ENCODE assay signal across 1 cellular context in the genomic region with DNA sequence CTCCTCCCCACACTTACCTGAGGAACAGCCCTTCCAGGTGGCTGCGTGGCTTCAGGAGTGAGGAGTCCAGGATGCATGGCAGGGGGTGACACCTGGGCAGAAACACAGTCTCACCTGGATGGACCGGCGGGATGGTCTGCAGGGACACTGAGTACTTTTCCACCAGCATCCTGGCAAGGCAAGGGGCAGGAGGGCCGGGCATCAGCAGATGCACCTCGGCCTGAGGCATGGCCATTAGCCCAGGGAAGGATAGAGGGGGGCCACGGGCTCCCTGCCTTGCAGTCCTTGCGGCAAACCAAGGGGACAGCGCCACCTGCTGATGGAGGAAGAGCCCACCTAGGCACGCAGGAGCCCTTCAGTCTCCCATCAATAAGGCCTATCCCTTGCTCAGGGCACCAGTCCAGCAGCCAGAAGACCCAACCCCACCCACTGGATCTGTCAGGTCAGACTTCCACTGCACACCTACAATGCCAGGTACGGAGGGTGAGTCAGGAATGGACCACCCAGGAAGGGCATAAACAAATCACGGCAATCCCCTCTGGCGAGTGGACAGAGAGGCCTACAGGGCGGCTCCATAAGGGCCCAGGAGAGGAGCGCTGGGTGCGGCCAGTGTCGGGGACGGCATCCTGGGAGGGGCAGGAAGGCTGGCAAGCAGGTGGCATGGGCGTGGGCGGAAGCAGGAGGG.
TF ChIP-seq lines count a peak whose summit lies in the region.

No MANE protein-coding gene starts in this region.

TF ChIP-seq in HepG2, 621 proteins besides CTCF, POLR2A, EP300 and RAD21 (continued from another document and continues in another):
- TF ChIP-seq, protein P1, sequence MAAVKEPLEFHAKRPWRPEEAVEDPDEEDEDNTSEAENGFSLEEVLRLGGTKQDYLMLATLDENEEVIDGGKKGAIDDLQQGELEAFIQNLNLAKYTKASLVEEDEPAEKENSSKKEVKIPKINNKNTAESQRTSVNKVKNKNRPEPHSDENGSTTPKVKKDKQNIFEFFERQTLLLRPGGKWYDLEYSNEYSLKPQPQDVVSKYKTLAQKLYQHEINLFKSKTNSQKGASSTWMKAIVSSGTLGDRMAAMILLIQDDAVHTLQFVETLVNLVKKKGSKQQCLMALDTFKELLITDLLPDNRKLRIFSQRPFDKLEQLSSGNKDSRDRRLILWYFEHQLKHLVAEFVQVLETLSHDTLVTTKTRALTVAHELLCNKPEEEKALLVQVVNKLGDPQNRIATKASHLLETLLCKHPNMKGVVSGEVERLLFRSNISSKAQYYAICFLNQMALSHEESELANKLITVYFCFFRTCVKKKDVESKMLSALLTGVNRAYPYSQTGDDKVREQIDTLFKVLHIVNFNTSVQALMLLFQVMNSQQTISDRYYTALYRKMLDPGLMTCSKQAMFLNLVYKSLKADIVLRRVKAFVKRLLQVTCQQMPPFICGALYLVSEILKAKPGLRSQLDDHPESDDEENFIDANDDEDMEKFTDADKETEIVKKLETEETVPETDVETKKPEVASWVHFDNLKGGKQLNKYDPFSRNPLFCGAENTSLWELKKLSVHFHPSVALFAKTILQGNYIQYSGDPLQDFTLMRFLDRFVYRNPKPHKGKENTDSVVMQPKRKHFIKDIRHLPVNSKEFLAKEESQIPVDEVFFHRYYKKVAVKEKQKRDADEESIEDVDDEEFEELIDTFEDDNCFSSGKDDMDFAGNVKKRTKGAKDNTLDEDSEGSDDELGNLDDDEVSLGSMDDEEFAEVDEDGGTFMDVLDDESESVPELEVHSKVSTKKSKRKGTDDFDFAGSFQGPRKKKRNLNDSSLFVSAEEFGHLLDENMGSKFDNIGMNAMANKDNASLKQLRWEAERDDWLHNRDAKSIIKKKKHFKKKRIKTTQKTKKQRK (IDR thresholded peaks at IDR 0.05; ENCODE audit: low read length) = no peak
- TF ChIP-seq ZNF614 (CRISPR knock-in tag; IDR thresholded peaks at IDR 0.05; ENCODE audit: borderline replicate concordance) = peak; percentile 74; the same call in 1 of the 2 replicates
- TF ChIP-seq BRD4 (CRISPR knock-in tag; IDR thresholded peaks at IDR 0.05) = no peak
- no peak for TF ChIP-seq NCOA1 (CRISPR knock-in tag; IDR thresholded peaks at IDR 0.05)
- TF ChIP-seq MTA3 (CRISPR knock-in tag; IDR thresholded peaks at IDR 0.05) = no peak
- no peak for TF ChIP-seq ZNF720 (CRISPR knock-in tag; IDR thresholded peaks at IDR 0.05)
- 0 out of 2 replicates have a peak, but pooled peaks have one; percentile 35 for TF ChIP-seq ZNF274 (CRISPR knock-in tag; IDR thresholded peaks at IDR 0.05)
- peak; percentile 31; the same call in 1 of the 2 replicates for TF ChIP-seq RXRB (CRISPR knock-in tag; IDR thresholded peaks at IDR 0.05; ENCODE audit: borderline replicate concordance)
- TF ChIP-seq, protein P2, sequence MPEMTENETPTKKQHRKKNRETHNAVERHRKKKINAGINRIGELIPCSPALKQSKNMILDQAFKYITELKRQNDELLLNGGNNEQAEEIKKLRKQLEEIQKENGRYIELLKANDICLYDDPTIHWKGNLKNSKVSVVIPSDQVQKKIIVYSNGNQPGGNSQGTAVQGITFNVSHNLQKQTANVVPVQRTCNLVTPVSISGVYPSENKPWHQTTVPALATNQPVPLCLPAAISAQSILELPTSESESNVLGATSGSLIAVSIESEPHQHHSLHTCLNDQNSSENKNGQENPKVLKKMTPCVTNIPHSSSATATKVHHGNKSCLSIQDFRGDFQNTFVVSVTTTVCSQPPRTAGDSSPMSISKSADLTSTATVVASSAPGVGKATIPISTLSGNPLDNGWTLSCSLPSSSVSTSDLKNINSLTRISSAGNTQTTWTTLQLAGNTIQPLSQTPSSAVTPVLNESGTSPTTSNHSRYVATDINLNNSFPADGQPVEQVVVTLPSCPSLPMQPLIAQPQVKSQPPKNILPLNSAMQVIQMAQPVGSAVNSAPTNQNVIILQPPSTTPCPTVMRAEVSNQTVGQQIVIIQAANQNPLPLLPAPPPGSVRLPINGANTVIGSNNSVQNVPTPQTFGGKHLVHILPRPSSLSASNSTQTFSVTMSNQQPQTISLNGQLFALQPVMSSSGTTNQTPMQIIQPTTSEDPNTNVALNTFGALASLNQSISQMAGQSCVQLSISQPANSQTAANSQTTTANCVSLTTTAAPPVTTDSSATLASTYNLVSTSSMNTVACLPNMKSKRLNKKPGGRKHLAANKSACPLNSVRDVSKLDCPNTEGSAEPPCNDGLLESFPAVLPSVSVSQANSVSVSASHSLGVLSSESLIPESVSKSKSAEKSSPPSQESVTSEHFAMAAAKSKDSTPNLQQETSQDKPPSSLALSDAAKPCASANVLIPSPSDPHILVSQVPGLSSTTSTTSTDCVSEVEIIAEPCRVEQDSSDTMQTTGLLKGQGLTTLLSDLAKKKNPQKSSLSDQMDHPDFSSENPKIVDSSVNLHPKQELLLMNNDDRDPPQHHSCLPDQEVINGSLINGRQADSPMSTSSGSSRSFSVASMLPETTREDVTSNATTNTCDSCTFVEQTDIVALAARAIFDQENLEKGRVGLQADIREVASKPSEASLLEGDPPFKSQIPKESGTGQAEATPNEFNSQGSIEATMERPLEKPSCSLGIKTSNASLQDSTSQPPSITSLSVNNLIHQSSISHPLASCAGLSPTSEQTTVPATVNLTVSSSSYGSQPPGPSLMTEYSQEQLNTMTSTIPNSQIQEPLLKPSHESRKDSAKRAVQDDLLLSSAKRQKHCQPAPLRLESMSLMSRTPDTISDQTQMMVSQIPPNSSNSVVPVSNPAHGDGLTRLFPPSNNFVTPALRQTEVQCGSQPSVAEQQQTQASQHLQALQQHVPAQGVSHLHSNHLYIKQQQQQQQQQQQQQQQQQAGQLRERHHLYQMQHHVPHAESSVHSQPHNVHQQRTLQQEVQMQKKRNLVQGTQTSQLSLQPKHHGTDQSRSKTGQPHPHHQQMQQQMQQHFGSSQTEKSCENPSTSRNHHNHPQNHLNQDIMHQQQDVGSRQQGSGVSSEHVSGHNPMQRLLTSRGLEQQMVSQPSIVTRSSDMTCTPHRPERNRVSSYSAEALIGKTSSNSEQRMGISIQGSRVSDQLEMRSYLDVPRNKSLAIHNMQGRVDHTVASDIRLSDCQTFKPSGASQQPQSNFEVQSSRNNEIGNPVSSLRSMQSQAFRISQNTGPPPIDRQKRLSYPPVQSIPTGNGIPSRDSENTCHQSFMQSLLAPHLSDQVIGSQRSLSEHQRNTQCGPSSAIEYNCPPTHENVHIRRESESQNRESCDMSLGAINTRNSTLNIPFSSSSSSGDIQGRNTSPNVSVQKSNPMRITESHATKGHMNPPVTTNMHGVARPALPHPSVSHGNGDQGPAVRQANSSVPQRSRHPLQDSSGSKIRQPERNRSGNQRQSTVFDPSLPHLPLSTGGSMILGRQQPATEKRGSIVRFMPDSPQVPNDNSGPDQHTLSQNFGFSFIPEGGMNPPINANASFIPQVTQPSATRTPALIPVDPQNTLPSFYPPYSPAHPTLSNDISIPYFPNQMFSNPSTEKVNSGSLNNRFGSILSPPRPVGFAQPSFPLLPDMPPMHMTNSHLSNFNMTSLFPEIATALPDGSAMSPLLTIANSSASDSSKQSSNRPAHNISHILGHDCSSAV (CRISPR knock-in tag; IDR thresholded peaks at IDR 0.05; ENCODE audit: borderline replicate concordance) = no peak
- TF ChIP-seq SP2 (CRISPR knock-in tag; IDR thresholded peaks at IDR 0.05) = peak; percentile 58
- peak; percentile 67; the same call in 1 of the 2 replicates for TF ChIP-seq ZBTB7B (CRISPR knock-in tag; IDR thresholded peaks at IDR 0.05)
- no peak for TF ChIP-seq MEF2D (CRISPR knock-in tag; IDR thresholded peaks at IDR 0.05)
- TF ChIP-seq, protein P3, sequence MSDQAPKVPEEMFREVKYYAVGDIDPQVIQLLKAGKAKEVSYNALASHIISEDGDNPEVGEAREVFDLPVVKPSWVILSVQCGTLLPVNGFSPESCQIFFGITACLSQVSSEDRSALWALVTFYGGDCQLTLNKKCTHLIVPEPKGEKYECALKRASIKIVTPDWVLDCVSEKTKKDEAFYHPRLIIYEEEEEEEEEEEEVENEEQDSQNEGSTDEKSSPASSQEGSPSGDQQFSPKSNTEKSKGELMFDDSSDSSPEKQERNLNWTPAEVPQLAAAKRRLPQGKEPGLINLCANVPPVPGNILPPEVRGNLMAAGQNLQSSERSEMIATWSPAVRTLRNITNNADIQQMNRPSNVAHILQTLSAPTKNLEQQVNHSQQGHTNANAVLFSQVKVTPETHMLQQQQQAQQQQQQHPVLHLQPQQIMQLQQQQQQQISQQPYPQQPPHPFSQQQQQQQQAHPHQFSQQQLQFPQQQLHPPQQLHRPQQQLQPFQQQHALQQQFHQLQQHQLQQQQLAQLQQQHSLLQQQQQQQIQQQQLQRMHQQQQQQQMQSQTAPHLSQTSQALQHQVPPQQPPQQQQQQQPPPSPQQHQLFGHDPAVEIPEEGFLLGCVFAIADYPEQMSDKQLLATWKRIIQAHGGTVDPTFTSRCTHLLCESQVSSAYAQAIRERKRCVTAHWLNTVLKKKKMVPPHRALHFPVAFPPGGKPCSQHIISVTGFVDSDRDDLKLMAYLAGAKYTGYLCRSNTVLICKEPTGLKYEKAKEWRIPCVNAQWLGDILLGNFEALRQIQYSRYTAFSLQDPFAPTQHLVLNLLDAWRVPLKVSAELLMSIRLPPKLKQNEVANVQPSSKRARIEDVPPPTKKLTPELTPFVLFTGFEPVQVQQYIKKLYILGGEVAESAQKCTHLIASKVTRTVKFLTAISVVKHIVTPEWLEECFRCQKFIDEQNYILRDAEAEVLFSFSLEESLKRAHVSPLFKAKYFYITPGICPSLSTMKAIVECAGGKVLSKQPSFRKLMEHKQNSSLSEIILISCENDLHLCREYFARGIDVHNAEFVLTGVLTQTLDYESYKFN (CRISPR knock-in tag; conservative IDR thresholded peaks at IDR 0.05) = no peak
- peak; percentile 82 for TF ChIP-seq SMC3 (IDR thresholded peaks at IDR 0.05; ENCODE audit: low read length)
- no peak for TF ChIP-seq ZNF382 (CRISPR knock-in tag; IDR thresholded peaks at IDR 0.05; ENCODE audit: borderline replicate concordance)
- TF ChIP-seq, protein P4, sequence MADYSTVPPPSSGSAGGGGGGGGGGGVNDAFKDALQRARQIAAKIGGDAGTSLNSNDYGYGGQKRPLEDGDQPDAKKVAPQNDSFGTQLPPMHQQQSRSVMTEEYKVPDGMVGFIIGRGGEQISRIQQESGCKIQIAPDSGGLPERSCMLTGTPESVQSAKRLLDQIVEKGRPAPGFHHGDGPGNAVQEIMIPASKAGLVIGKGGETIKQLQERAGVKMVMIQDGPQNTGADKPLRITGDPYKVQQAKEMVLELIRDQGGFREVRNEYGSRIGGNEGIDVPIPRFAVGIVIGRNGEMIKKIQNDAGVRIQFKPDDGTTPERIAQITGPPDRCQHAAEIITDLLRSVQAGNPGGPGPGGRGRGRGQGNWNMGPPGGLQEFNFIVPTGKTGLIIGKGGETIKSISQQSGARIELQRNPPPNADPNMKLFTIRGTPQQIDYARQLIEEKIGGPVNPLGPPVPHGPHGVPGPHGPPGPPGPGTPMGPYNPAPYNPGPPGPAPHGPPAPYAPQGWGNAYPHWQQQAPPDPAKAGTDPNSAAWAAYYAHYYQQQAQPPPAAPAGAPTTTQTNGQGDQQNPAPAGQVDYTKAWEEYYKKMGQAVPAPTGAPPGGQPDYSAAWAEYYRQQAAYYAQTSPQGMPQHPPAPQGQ (CRISPR knock-in tag; IDR thresholded peaks at IDR 0.05; ENCODE audit: borderline replicate concordance) = no peak
- no peak for TF ChIP-seq PCBP2 (optimal IDR thresholded peaks at IDR 0.05; ENCODE audit: low read depth, low read length, poor library complexity, severe bottlenecking)
- peak; percentile 63 for TF ChIP-seq THAP11 (CRISPR knock-in tag; IDR thresholded peaks at IDR 0.05)
- TF ChIP-seq KDM4B (CRISPR knock-in tag; IDR thresholded peaks at IDR 0.05) = no peak
- no peak for TF ChIP-seq CENPX (CRISPR knock-in tag; IDR thresholded peaks at IDR 0.05)
- no peak for TF ChIP-seq RARA (CRISPR knock-in tag; IDR thresholded peaks at IDR 0.05)
- no peak for TF ChIP-seq MAFK (conservative IDR thresholded peaks at IDR 0.05 in 1 of 2, IDR thresholded peaks at IDR 0.05 in 1 of 2; ENCODE audit: low read length in 2 of 2)
- no peak for TF ChIP-seq ARHGAP35 (CRISPR knock-in tag; IDR thresholded peaks at IDR 0.05; ENCODE audit: borderline replicate concordance)
- TF ChIP-seq KLF13 (CRISPR knock-in tag; IDR thresholded peaks at IDR 0.05) = no peak
- TF ChIP-seq, protein P5, sequence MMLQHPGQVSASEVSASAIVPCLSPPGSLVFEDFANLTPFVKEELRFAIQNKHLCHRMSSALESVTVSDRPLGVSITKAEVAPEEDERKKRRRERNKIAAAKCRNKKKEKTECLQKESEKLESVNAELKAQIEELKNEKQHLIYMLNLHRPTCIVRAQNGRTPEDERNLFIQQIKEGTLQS (CRISPR knock-in tag; IDR thresholded peaks at IDR 0.05) = no peak
- TF ChIP-seq ERF (CRISPR knock-in tag; IDR thresholded peaks at IDR 0.05) = peak; percentile 70; the same call in 1 of the 2 replicates
- TF ChIP-seq, protein P6, sequence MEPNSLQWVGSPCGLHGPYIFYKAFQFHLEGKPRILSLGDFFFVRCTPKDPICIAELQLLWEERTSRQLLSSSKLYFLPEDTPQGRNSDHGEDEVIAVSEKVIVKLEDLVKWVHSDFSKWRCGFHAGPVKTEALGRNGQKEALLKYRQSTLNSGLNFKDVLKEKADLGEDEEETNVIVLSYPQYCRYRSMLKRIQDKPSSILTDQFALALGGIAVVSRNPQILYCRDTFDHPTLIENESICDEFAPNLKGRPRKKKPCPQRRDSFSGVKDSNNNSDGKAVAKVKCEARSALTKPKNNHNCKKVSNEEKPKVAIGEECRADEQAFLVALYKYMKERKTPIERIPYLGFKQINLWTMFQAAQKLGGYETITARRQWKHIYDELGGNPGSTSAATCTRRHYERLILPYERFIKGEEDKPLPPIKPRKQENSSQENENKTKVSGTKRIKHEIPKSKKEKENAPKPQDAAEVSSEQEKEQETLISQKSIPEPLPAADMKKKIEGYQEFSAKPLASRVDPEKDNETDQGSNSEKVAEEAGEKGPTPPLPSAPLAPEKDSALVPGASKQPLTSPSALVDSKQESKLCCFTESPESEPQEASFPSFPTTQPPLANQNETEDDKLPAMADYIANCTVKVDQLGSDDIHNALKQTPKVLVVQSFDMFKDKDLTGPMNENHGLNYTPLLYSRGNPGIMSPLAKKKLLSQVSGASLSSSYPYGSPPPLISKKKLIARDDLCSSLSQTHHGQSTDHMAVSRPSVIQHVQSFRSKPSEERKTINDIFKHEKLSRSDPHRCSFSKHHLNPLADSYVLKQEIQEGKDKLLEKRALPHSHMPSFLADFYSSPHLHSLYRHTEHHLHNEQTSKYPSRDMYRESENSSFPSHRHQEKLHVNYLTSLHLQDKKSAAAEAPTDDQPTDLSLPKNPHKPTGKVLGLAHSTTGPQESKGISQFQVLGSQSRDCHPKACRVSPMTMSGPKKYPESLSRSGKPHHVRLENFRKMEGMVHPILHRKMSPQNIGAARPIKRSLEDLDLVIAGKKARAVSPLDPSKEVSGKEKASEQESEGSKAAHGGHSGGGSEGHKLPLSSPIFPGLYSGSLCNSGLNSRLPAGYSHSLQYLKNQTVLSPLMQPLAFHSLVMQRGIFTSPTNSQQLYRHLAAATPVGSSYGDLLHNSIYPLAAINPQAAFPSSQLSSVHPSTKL (CRISPR knock-in tag; IDR thresholded peaks at IDR 0.05) = peak; percentile 36; the same call in 1 of the 2 replicates
- TF ChIP-seq STAG1 (CRISPR knock-in tag; IDR thresholded peaks at IDR 0.05) = peak; percentile 99
- no peak for TF ChIP-seq HNRNPUL1 (IDR thresholded peaks at IDR 0.05; ENCODE audit: low read depth, low read length)
- no peak for TF ChIP-seq KLF15 (CRISPR knock-in tag; IDR thresholded peaks at IDR 0.05; ENCODE audit: borderline replicate concordance)
- TF ChIP-seq ZNF605 (CRISPR knock-in tag; IDR thresholded peaks at IDR 0.05) = 0 out of 2 replicates have a peak, but pooled peaks have one; percentile 33
- TF ChIP-seq, protein P7, sequence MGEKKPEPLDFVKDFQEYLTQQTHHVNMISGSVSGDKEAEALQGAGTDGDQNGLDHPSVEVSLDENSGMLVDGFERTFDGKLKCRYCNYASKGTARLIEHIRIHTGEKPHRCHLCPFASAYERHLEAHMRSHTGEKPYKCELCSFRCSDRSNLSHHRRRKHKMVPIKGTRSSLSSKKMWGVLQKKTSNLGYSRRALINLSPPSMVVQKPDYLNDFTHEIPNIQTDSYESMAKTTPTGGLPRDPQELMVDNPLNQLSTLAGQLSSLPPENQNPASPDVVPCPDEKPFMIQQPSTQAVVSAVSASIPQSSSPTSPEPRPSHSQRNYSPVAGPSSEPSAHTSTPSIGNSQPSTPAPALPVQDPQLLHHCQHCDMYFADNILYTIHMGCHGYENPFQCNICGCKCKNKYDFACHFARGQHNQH (CRISPR knock-in tag; IDR thresholded peaks at IDR 0.05) = 0 out of 2 replicates have a peak, but pooled peaks have one; percentile 60
